Comparison of ENCODE assay signal across 21 cellular contexts in genomic region chr20:13344671-13345070, GRCh38.
DNase-seq lines count a peak whose midpoint lies in the region; ATAC-seq and TF ChIP-seq lines count a peak whose summit lies in the region.
"Had no signal": no experiment of that assay in that cellular context is flagged by ENCODE, and none has a peak within 500 bp of the region (broad histone marks: within the 10 kb centered on the region; RNA-seq: fewer than 3 reads in every experiment).

No MANE protein-coding gene starts in this region.

- H3K9ac ChIP-seq in trophoblast cell (ENCODE audit: low read length) = no peak overlapping the region

- no peak overlapping the region for H4K8ac ChIP-seq in trophoblast cell (ENCODE audit: low read depth, low read length)

- WGBS in trophoblast cell (ENCODE audit: extremely low coverage, insufficient coverage, insufficient read length) = no CpG with 5 or more reads among the region's 9 CpGs

- BruUV-seq in Caco-2 (replicated peaks; lab: Mats Ljungman, UMichigan) = no TSS peak

- no peak overlapping the region for H3K27ac ChIP-seq in trophoblast cell (ENCODE audit: low read depth, low read length)
- H3K27ac ChIP-seq: SJCRH30 had no signal

- DNase-seq in Caco-2 (no peak), M059J (ENCODE audit: low read depth) (peak; percentile 62), islet precursor cell (peak; percentile 61), trophoblast cell (peak; percentile 59), NCI-H345 treated with DMSO at 0.1 percent for 48 hours (lab: John Stamatoyannopoulos, UW; ENCODE audit: unreplicated experiment) (no peak), HT-29 (ENCODE audit: low spot score) (no peak)
- DNase-seq: BE2C, DMS79, GOT3, NCI-H1105 treated with DMSO at 0.1 percent for 48 hours, NCI-H2029 treated with DMSO at 0.1 percent for 48 hours, NCI-H2171, NCI-H345, NCI-H524 treated with DMSO at 0.1 percent for 48 hours, NCI-H82, SJCRH30 had no signal

- H4K12ac ChIP-seq in trophoblast cell (ENCODE audit: low read depth, low read length) = no peak overlapping the region

- no peak overlapping the region for H3K14ac ChIP-seq in trophoblast cell (ENCODE audit: low read length)

- no peak overlapping the region for H3K4me2 ChIP-seq in trophoblast cell (ENCODE audit: low read length)

- intact Hi-C loops in Caco-2 (cut with micrococcal nuclease; ENCODE audit: unreplicated experiment) = no loop called here

- H2BK5ac ChIP-seq in trophoblast cell (ENCODE audit: low read depth, low read length, poor library complexity) = no peak overlapping the region

- no peaks in the 10 kb centered on the region for H3K27me3 ChIP-seq in Caco-2 (replicated peaks; ENCODE audit: control insufficient read depth, insufficient read depth, low read length)
- no peaks in the 10 kb centered on the region for H3K27me3 ChIP-seq in trophoblast cell (ENCODE audit: insufficient read depth, low read length)
- H3K27me3 ChIP-seq: BE2C, SJCRH30 had no signal

- POLR2A ChIA-PET in Caco-2 (lab: Charles Lee) = no interaction called here

- H2BK12ac ChIP-seq in trophoblast cell (ENCODE audit: low read length) = no peak overlapping the region

- no peak overlapping the region for H2AFZ ChIP-seq in trophoblast cell (ENCODE audit: insufficient read depth, low read length, poor library complexity)

- no peaks in the 10 kb centered on the region for H3K27me3 Mint-ChIP-seq in Caco-2 (ENCODE audit: insufficient read depth, unreplicated experiment)

- no peak overlapping the region for H3K4me3 ChIP-seq in Caco-2 (ENCODE audit: low read depth, low read length)
- H3K4me3 ChIP-seq in trophoblast cell (ENCODE audit: low read depth, low read length) = peak overlapping the region; percentile 44
- H3K4me3 ChIP-seq: K562, SJCRH30 had no signal

- H3K79me1 ChIP-seq in trophoblast cell (ENCODE audit: low read length) = no peaks in the 10 kb centered on the region

- no peak overlapping the region for H2AK5ac ChIP-seq in trophoblast cell (ENCODE audit: low read length)

- no peak overlapping the region for H4K91ac ChIP-seq in trophoblast cell (ENCODE audit: low read depth, low read length)

- no peak overlapping the region for H3K23ac ChIP-seq in trophoblast cell (ENCODE audit: low read length)

- H2BK120ac ChIP-seq in trophoblast cell (ENCODE audit: insufficient read depth, low read length, poor library complexity) = no peak overlapping the region

- peaks cover 34% of the 10 kb centered on the region for H3K4me1 ChIP-seq in Caco-2
- H3K4me1 ChIP-seq in trophoblast cell (ENCODE audit: control insufficient read depth in 1 of 2, insufficient read depth in 2 of 2, low read length in 2 of 2) = peaks cover 9 to 12% of the 10 kb centered on the region in 2 experiments
- H3K4me1 ChIP-seq: BE2C, SJCRH30 had no signal

- TF ChIP-seq CTCF in Caco-2 (IDR thresholded peaks at IDR 0.05; ENCODE audit: insufficient read depth in 1 of 2, low read depth in 1 of 2, low read length in 1 of 2, severe bottlenecking in 1 of 2, unreplicated experiment in 1 of 2) = no peak

- peaks cover 8% of the 10 kb centered on the region for H3K36me3 Mint-ChIP-seq in Caco-2 (ENCODE audit: insufficient read depth, unreplicated experiment)

- no peak overlapping the region for H3K18ac ChIP-seq in trophoblast cell (ENCODE audit: low read length)

- H3K27ac Mint-ChIP-seq in Caco-2 (ENCODE audit: unreplicated experiment) = peak overlapping the region; percentile 2

- H3K9me3 Mint-ChIP-seq in Caco-2 (ENCODE audit: unreplicated experiment) = no peaks in the 10 kb centered on the region

- H3K4me3 Mint-ChIP-seq in Caco-2 (ENCODE audit: unreplicated experiment) = no peak overlapping the region

- H3K9me3 ChIP-seq in Caco-2 (no peaks in the 10 kb centered on the region), trophoblast cell (ENCODE audit: insufficient read depth, low read depth, low read length) (no peaks in the 10 kb centered on the region)
- H3K9me3 ChIP-seq: BE2C, SJCRH30 had no signal

- H3K79me2 ChIP-seq in trophoblast cell (ENCODE audit: control insufficient read depth, insufficient read depth, low read length, poor library complexity) = no peaks in the 10 kb centered on the region

- no peak for ATAC-seq in GM21737 (IDR thresholded peaks at IDR 0.05; ENCODE audit: unreplicated experiment)
- ATAC-seq in HG02870 (IDR thresholded peaks at IDR 0.05; ENCODE audit: unreplicated experiment) = no peak
- ATAC-seq: HCT116, K562, Panc1 had no signal

- H3K4me1 Mint-ChIP-seq in Caco-2 (ENCODE audit: low read depth, unreplicated experiment) = peaks cover 22% of the 10 kb centered on the region

- H3K36me3 ChIP-seq in Caco-2 (ENCODE audit: control insufficient read depth, insufficient read depth, low read length) (no peaks in the 10 kb centered on the region), trophoblast cell (ENCODE audit: control insufficient read depth in 1 of 2, insufficient read depth in 2 of 2, low read length in 2 of 2) (no peaks in the 10 kb centered on the region)
- H3K36me3 ChIP-seq: BE2C, SJCRH30 had no signal

- CTCF ChIA-PET in Caco-2 (lab: Charles Lee) = no interaction called here

- no peak overlapping the region for H3K4ac ChIP-seq in trophoblast cell (ENCODE audit: low read depth, low read length)

Comparison
In these comparisons a context has a peak if more than half of its experiments do, and no peak if none do; other contexts are left out.
1. DNase-seq: peak in M059J (single experiment), islet precursor cell (single experiment) and trophoblast cell (2 of 2); none in Caco-2 (0 of 2), NCI-H345 treated with DMSO at 0.1 percent for 48 hours (single experiment) and HT-29 (single experiment).